ENCODE assay signal across 1 cellular context in genomic region chr9:12813960-12814876, GRCh38.
A peak's percentile ranks its signal among the peaks of the same experiment; 100 is the strongest.
TF ChIP-seq lines count a peak whose summit lies in the region.

No MANE protein-coding gene starts in this region.

TF ChIP-seq in K562, 482 proteins besides CTCF, POLR2A, EP300 and RAD21 (continued from another document and continues in another):
- TF ChIP-seq NKRF (IDR thresholded peaks at IDR 0.05; ENCODE audit: borderline replicate concordance) (no peak), KDM4B (IDR thresholded peaks at IDR 0.05; ENCODE audit: borderline replicate concordance in 2 of 2, low read depth in 1 of 2) (no peak), SMAD1 (IDR thresholded peaks at IDR 0.05; ENCODE audit: low read depth, low read length, partially characterized antibody) (no peak), ZNF175 (CRISPR knock-in tag; IDR thresholded peaks at IDR 0.05; ENCODE audit: low read depth) (peak; percentile 50; the same call in 1 of the 2 replicates), SFPQ (IDR thresholded peaks at IDR 0.05; ENCODE audit: low read depth, low read length) (no peak), ZNF592 (IDR thresholded peaks at IDR 0.05) (no peak), STAT5B (CRISPR knock-in tag; IDR thresholded peaks at IDR 0.05) (no peak), JUND (IDR thresholded peaks at IDR 0.05; ENCODE audit: borderline replicate concordance, low read depth, low read length) (peak; percentile 76), JUND (tag; IDR thresholded peaks at IDR 0.05; ENCODE audit: borderline replicate concordance, low read depth, low read length) (peak; percentile 77), ZNF511 (CRISPR knock-in tag; IDR thresholded peaks at IDR 0.05) (no peak), HMG20B (CRISPR knock-in tag; IDR thresholded peaks at IDR 0.05) (no peak), ZNF165 (CRISPR knock-in tag; IDR thresholded peaks at IDR 0.05; ENCODE audit: borderline replicate concordance) (no peak), ZNF121 (CRISPR knock-in tag; conservative IDR thresholded peaks at IDR 0.05) (no peak), KDM2B (CRISPR knock-in tag; IDR thresholded peaks at IDR 0.05) (no peak), LEF1 (IDR thresholded peaks at IDR 0.05) (no peak), MTA2 (IDR thresholded peaks at IDR 0.05; ENCODE audit: low read depth) (no peak), CEBPG (CRISPR knock-in tag; IDR thresholded peaks at IDR 0.05) (no peak), CEBPG (tag; conservative IDR thresholded peaks at IDR 0.05 in 1 of 2, IDR thresholded peaks at IDR 0.05 in 1 of 2) (peak; percentile 87 to 89), PBX2 (CRISPR knock-in tag; IDR thresholded peaks at IDR 0.05; ENCODE audit: low read depth) (no peak), PBX2 (tag; conservative IDR thresholded peaks at IDR 0.05; ENCODE audit: low read depth) (peak; percentile 65), CC2D1A (IDR thresholded peaks at IDR 0.05) (no peak), BCLAF1 (IDR thresholded peaks at IDR 0.05; ENCODE audit: borderline replicate concordance in 1 of 2, control insufficient read depth in 1 of 2, low read depth in 2 of 2, low read length in 1 of 2) (no peak), CREB5 (CRISPR knock-in tag; IDR thresholded peaks at IDR 0.05) (no peak), EHMT2 (IDR thresholded peaks at IDR 0.05) (no peak), ZBTB40 (IDR thresholded peaks at IDR 0.05) (no peak), ZBTB40 (CRISPR knock-in tag; IDR thresholded peaks at IDR 0.05) (no peak), SOX6 (IDR thresholded peaks at IDR 0.05) (no peak)
